ENCODE assay signal across 34 cellular contexts in genomic region chr1:92188436-92189255, GRCh38. TPM values are rescaled to one million over a fixed set of nuclear protein-coding genes. Genes with fewer than 3 reads are reported as not detected.
"Had no signal": no experiment of that assay in that cellular context is flagged by ENCODE, and none has a peak within 500 bp of the region (broad histone marks: within the 10 kb centered on the region; RNA-seq: fewer than 3 reads in every experiment).

No MANE protein-coding gene starts in this region.

- FAIRE-seq: astrocyte, bronchial epithelial cell had no signal

- ATAC-seq: activated T-cell treated with anti-CD3 and anti-CD28 coated beads, Interleukin-2, amount 50 U/mL, for 4 hours; activated T-helper 17 cell treated with anti-CD3 and anti-CD28 coated beads, Interleukin-2, amount 50 U/mL, for 72 hours; foreskin keratinocyte; gastrocnemius medialis; heart left ventricle; T-helper 17 cell had no signal

- DNase-seq: activated CD4-positive, alpha-beta memory T cell treated with anti-CD3 and anti-CD28 coated beads, Interleukin-2, amount 10 ng/mL, durations not matched to agents 7 days and 5 days; activated CD4-positive, alpha-beta T cell treated with anti-CD3 and anti-CD28 coated beads for 1 hour; activated CD4-positive, alpha-beta T cell treated with anti-CD3 and anti-CD28 coated beads for 4 hours; activated CD4-positive, alpha-beta T cell treated with anti-CD3 and anti-CD28 coated beads, Interleukin-2, amount 10 ng/mL, durations not matched to agents 7 days and 5 days; activated CD4-positive, alpha-beta T cell treated with anti-CD3 and anti-CD28 coated beads, Interleukin-2, amount 50 U/mL, for 4 hours; activated CD8-positive, alpha-beta memory T cell treated with anti-CD3 and anti-CD28 coated beads for 24 hours; activated effector memory CD4-positive, alpha-beta T cell treated with Interleukin-2 at 50 U/mL for 16 hours; activated gamma-delta T cell treated with Interleukin-2 at 50 U/mL for 16 hours; activated naive CD4-positive, alpha-beta T cell treated with anti-CD3 and anti-CD28 coated beads, Interleukin-2, amount 50 U/mL, for 16 hours; activated naive CD4-positive, alpha-beta T cell treated with Interleukin-2 at 50 U/mL for 16 hours; activated T-cell treated with anti-CD3 and anti-CD28 coated beads, Interleukin-2, amount 50 U/mL, for 4 hours; amniotic stem cell; brain microvascular endothelial cell; dorsolateral prefrontal cortex; effector memory CD4-positive, alpha-beta T cell; erythroblast; foreskin keratinocyte; gastrocnemius medialis; glutamatergic neuron; heart left ventricle; T-helper 17 cell; T1000 had no signal

- H3K4me1 Mint-ChIP-seq: activated CD4-positive, alpha-beta memory T cell treated with anti-CD3 and anti-CD28 coated beads, Interleukin-2, amount 10 ng/mL, durations not matched to agents 7 days and 5 days; activated CD4-positive, alpha-beta T cell treated with anti-CD3 and anti-CD28 coated beads, Interleukin-2, amount 10 ng/mL, durations not matched to agents 7 days and 5 days; activated T-helper 17 cell treated with anti-CD3 and anti-CD28 coated beads, Interleukin-2, amount 50 U/mL, for 72 hours; central memory CD8-positive, alpha-beta T cell; T-helper 17 cell had no signal

- H3K9me3 Mint-ChIP-seq: activated CD4-positive, alpha-beta memory T cell treated with anti-CD3 and anti-CD28 coated beads, Interleukin-2, amount 10 ng/mL, durations not matched to agents 7 days and 5 days; activated CD4-positive, alpha-beta T cell treated with anti-CD3 and anti-CD28 coated beads, Interleukin-2, amount 10 ng/mL, durations not matched to agents 7 days and 5 days; activated T-cell treated with anti-CD3 and anti-CD28 coated beads, Interleukin-2, amount 50 U/mL, for 4 hours; activated T-helper 17 cell treated with anti-CD3 and anti-CD28 coated beads, Interleukin-2, amount 50 U/mL, for 72 hours; central memory CD8-positive, alpha-beta T cell; dendritic cell treated with granulocyte-macrophage colony-stimulating factor and Interleukin-4, amounts not matched to agents 40 ng/mL and 50 ng/mL, for 4 days; T-helper 2 cell treated with Interferon-gamma antibody and Interleukin-4, amounts not matched to agents 5 μg/mL and 100 μg/mL, for 36 hours had no signal

- H3K27ac Mint-ChIP-seq: activated CD4-positive, alpha-beta memory T cell treated with anti-CD3 and anti-CD28 coated beads, Interleukin-2, amount 10 ng/mL, durations not matched to agents 7 days and 5 days; activated CD4-positive, alpha-beta T cell treated with anti-CD3 and anti-CD28 coated beads, Interleukin-2, amount 10 ng/mL, durations not matched to agents 7 days and 5 days; activated naive CD8-positive, alpha-beta T cell; activated T-helper 17 cell treated with anti-CD3 and anti-CD28 coated beads, Interleukin-2, amount 50 U/mL, for 72 hours; dendritic cell treated with granulocyte-macrophage colony-stimulating factor and Interleukin-4, amounts not matched to agents 40 ng/mL and 50 ng/mL, for 4 days; T-helper 17 cell; T-helper 2 cell treated with Interferon-gamma antibody and Interleukin-4, amounts not matched to agents 5 μg/mL and 100 μg/mL, for 36 hours had no signal

- H3K4me1 ChIP-seq: esophagus muscularis mucosa, foreskin keratinocyte, gastrocnemius medialis, heart left ventricle had no signal

- H3K27me3 Mint-ChIP-seq: dendritic cell treated with granulocyte-macrophage colony-stimulating factor and Interleukin-4, amounts not matched to agents 40 ng/mL and 50 ng/mL, for 4 days had no signal

- H3K27ac ChIP-seq: brain microvascular endothelial cell, coronary artery, esophagus muscularis mucosa, foreskin keratinocyte, gastrocnemius medialis, heart left ventricle had no signal

- H3K36me3 ChIP-seq: brain microvascular endothelial cell, gastrocnemius medialis had no signal

- H3K4me3 Mint-ChIP-seq: activated CD4-positive, alpha-beta memory T cell treated with anti-CD3 and anti-CD28 coated beads, Interleukin-2, amount 10 ng/mL, durations not matched to agents 7 days and 5 days; activated CD4-positive, alpha-beta T cell treated with anti-CD3 and anti-CD28 coated beads, Interleukin-2, amount 10 ng/mL, durations not matched to agents 7 days and 5 days; activated naive CD8-positive, alpha-beta T cell; activated T-cell treated with anti-CD3 and anti-CD28 coated beads, Interleukin-2, amount 50 U/mL, for 4 hours; activated T-helper 17 cell treated with anti-CD3 and anti-CD28 coated beads, Interleukin-2, amount 50 U/mL, for 72 hours; central memory CD8-positive, alpha-beta T cell; dendritic cell treated with granulocyte-macrophage colony-stimulating factor and Interleukin-4, amounts not matched to agents 40 ng/mL and 50 ng/mL, for 4 days; T-helper 17 cell; T-helper 2 cell treated with Interferon-gamma antibody and Interleukin-4, amounts not matched to agents 5 μg/mL and 100 μg/mL, for 36 hours had no signal

- H3K36me3 Mint-ChIP-seq: activated naive CD8-positive, alpha-beta T cell had no signal

- H3K4me3 ChIP-seq: coronary artery, dorsolateral prefrontal cortex, esophagus muscularis mucosa, gastrocnemius medialis, heart left ventricle had no signal

- H3K27me3 ChIP-seq: brain microvascular endothelial cell, dorsolateral prefrontal cortex, esophagus muscularis mucosa, foreskin keratinocyte, gastrocnemius medialis, heart left ventricle had no signal

- H3K9me3 ChIP-seq: esophagus muscularis mucosa, gastrocnemius medialis, heart left ventricle had no signal

RNA-seq across cellular contexts. Expression of gene C1orf146, which starts 29.1 kb away (rescaled TPM):
- total RNA-seq: activated CD4-positive, alpha-beta memory T cell treated with anti-CD3 and anti-CD28 coated beads, Interleukin-2, amount 10 ng/mL, durations not matched to agents 7 days and 5 days; activated CD4-positive, alpha-beta T cell treated with anti-CD3 and anti-CD28 coated beads, Interleukin-2, amount 10 ng/mL, durations not matched to agents 7 days and 5 days; activated T-cell treated with anti-CD3 and anti-CD28 coated beads, Interleukin-2, amount 50 U/mL, for 4 hours; activated T-helper 17 cell treated with anti-CD3 and anti-CD28 coated beads, Interleukin-2, amount 50 U/mL, for 72 hours; astrocyte; bronchial epithelial cell; cardiac septum; cerebellum; esophagus muscularis mucosa; foreskin keratinocyte; gastrocnemius medialis; heart left ventricle; T-helper 17 cell had no signal
- polyA plus RNA-seq: adipose tissue, foreskin keratinocyte, heart left ventricle had no signal
